In the genomic region with DNA sequence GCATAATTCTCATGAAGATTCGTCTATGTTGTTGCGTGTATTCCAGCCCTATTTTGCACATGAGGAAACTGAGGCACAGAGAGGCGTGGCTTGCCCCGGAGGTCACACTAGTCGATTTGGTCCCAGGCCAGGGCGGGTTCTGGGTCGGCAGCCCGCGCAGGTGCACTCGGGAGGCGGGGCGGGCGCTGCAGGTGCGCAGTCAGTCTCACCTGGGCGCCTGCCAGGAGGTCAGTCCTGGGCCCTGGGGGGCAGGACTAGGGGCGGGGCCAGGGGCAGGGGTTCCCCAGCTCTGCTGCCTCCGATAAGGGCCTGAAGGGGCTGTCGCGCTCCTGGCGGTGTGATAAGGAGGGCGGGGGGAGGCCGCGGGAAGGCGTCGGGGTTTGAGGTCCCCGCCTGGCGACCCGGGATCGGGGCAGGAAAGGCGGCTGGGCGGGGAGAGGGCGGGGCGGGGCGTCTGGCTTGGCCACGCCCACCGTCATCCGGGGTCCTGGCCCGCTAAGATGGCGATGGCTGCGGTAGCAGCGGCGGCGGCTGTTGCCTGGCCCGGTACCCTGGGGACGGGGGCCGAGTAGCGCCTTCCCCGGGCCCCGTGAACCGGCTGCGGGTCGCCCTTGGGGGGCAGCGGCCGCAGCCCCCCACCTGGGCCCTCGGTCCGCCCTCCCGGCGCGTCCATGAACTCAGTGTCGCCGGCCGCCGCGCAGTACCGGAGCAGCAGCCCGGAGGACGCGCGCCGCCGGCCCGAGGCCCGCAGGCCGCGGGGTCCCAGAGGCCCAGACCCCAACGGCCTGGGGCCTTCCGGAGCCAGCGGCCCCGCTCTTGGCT, we compare ENCODE assay signal across 8 cellular contexts. TPM values are rescaled to one million over a fixed set of nuclear protein-coding genes. Genes with fewer than 3 reads are reported as not detected.
DNase-seq lines count a peak whose midpoint lies in the region; ATAC-seq, FAIRE-seq and TF ChIP-seq lines count a peak whose summit lies in the region.

Gene ATG4D (plus strand): TSS at position 485 of the 822 bp plus-strand sequence. CDS start 187 bp downstream, at position 672.

- in situ Hi-C loops in HepG2 (cut with HindIII; ENCODE audit: extremely low pct_ligation_motif_present, low pct_unique_long_range_greater_than_20kb), result no loop called here

- WGBS in HepG2 (ENCODE audit: low lambda C conversion rate), result under 1% methylated on average over 17 of the region's 79 CpGs

- peaks cover 17% of the 10 kb centered on the region for H3K4me1 ChIP-seq in HepG2 (ENCODE audit: insufficient read depth, low read length)

- H3K4me3 ChIP-seq in HepG2 (replicated peaks in 1 of 3; ENCODE audit: insufficient read depth in 1 of 3, low read depth in 2 of 3, low read length in 3 of 3), result peak within 1 kb of the TSS; percentile 78 to 98 (median 89)

- peak within 1 kb of the TSS; percentile 83 for H3K4me3 Mint-ChIP-seq in dendritic cell treated with granulocyte-macrophage colony-stimulating factor and Interleukin-4, amounts not matched to agents 40 ng/mL and 50 ng/mL, for 4 days

- peaks cover 10% of the 10 kb centered on the region for H3K27me3 Mint-ChIP-seq in dendritic cell treated with granulocyte-macrophage colony-stimulating factor and Interleukin-4, amounts not matched to agents 40 ng/mL and 50 ng/mL, for 4 days

- no peaks in the 10 kb centered on the region for H4K20me1 ChIP-seq in HepG2 (ENCODE audit: insufficient read depth, low read length)

- H2AFZ ChIP-seq in HepG2 (ENCODE audit: low read length), result no peak within 1 kb of the TSS

- POLR2A ChIA-PET in HepG2 (lab: Yijun Ruan, JAX), result interaction anchor here (1.0 kb wide), 1 partner anchor 10 kb away, joined by 4 read pairs; no protein-coding TSS in a partner anchor

- peaks cover 23% of the 10 kb centered on the region for H3K36me3 Mint-ChIP-seq in dendritic cell treated with granulocyte-macrophage colony-stimulating factor and Interleukin-4, amounts not matched to agents 40 ng/mL and 50 ng/mL, for 4 days (ENCODE audit: low read depth)

- TF ChIP-seq EP300 in HepG2 (IDR thresholded peaks at IDR 0.05; ENCODE audit: low read depth in 2 of 2, low read length in 2 of 2), result no peak
- TF ChIP-seq EP300 in HepG2 (CRISPR knock-in tag; IDR thresholded peaks at IDR 0.05; ENCODE audit: borderline replicate concordance), result no peak

- CTCF ChIA-PET in HepG2 (lab: Yijun Ruan, JAX; ENCODE audit: low intra/inter-chr PET ratio, low total read pairs), result no interaction called here

- peak within 1 kb of the TSS; percentile 75 for H3K27ac Mint-ChIP-seq in dendritic cell treated with granulocyte-macrophage colony-stimulating factor and Interleukin-4, amounts not matched to agents 40 ng/mL and 50 ng/mL, for 4 days

- H3K79me2 ChIP-seq in HepG2 (ENCODE audit: insufficient read depth, low read length), result no peaks in the 10 kb centered on the region

- TF ChIP-seq POLR2A in HepG2 (IDR thresholded peaks at IDR 0.05; ENCODE audit: insufficient read depth in 1 of 2, low read depth in 2 of 2, low read length in 2 of 2), result peak; percentile 41 to 87

- peak within 1 kb of the TSS; percentile 91 for H3K9ac ChIP-seq in HepG2 (ENCODE audit: insufficient read depth, low read depth, low read length)

- DNase-seq in NCI-H82 (lab: John Stamatoyannopoulos, UW), result peak; percentile 81
- no peak for DNase-seq in NCI-H82 treated with DMSO at 0.1 percent for 48 hours (lab: John Stamatoyannopoulos, UW; ENCODE audit: unreplicated experiment)
- DNase-seq in NCI-H510A (lab: John Stamatoyannopoulos, UW), result peak; percentile 96
- DNase-seq in activated CD4-positive, alpha-beta T cell treated with anti-CD3 and anti-CD28 coated beads, Interleukin-2, amount 50 U/mL, for 1 hour, result peak; percentile 82
- peak; percentile 41 for DNase-seq in HepG2 (ENCODE audit: low spot score)
- DNase-seq in stimulated activated CD4-positive, alpha-beta T cell treated with anti-CD3 and anti-CD28 coated beads, Interleukin-2, amount 100 ng/mL, for 48 hours, result peak; percentile 78 to 79

- H3K4me2 ChIP-seq in HepG2 (ENCODE audit: low read depth, low read length), result peak within 1 kb of the TSS; percentile 74

- H3K9me3 ChIP-seq in HepG2 (ENCODE audit: low read length), result no peaks in the 10 kb centered on the region

- no TSS peak for BruUV-seq in HepG2 (replicated peaks; lab: Mats Ljungman, UMichigan)

- H3K27me3 ChIP-seq in HepG2 (ENCODE audit: control insufficient read depth in 1 of 2, insufficient read depth in 2 of 2, low read length in 2 of 2), result 0 out of 5 replicates have a peak, but pooled peaks cover 0 to 4% of the 10 kb centered on the region in 2 experiments

- peak; percentile 24; the same call in 1 of the 2 replicates for TF ChIP-seq RAD21 in HepG2 (CRISPR knock-in tag; IDR thresholded peaks at IDR 0.05)

- H3K27ac ChIP-seq in HepG2 (ENCODE audit: extremely low read length, insufficient read depth, low read length), result peak within 1 kb of the TSS; percentile 76

- ATAC-seq in HG03175 (IDR thresholded peaks at IDR 0.05; ENCODE audit: unreplicated experiment) (peak; percentile 69), HepG2 (peak; percentile 85)

- intact Hi-C loops in dendritic cell treated with granulocyte-macrophage colony-stimulating factor and Interleukin-4, amounts not matched to agents 40 ng/mL and 50 ng/mL, for 4 days (cut with micrococcal nuclease), result no loop called here
- intact Hi-C loops in HepG2 (cut with micrococcal nuclease; ENCODE audit: unreplicated experiment), result no loop called here

- TF ChIP-seq CTCF in HepG2 (CRISPR knock-in tag; IDR thresholded peaks at IDR 0.05), result no peak

- H3K4me1 Mint-ChIP-seq in dendritic cell treated with granulocyte-macrophage colony-stimulating factor and Interleukin-4, amounts not matched to agents 40 ng/mL and 50 ng/mL, for 4 days (ENCODE audit: low read depth), result peaks cover 33% of the 10 kb centered on the region

- H3K36me3 ChIP-seq in HepG2 (replicated peaks in 1 of 2; ENCODE audit: control insufficient read depth in 1 of 2, insufficient read depth in 2 of 2, low read length in 2 of 2), result peaks cover 2 to 12% of the 10 kb centered on the region in 2 experiments; a peak in 3 of 5 replicates

- no peak for FAIRE-seq in HepG2 (lab: Jason Lieb, UNC)

- no peaks in the 10 kb centered on the region for H3K9me3 Mint-ChIP-seq in dendritic cell treated with granulocyte-macrophage colony-stimulating factor and Interleukin-4, amounts not matched to agents 40 ng/mL and 50 ng/mL, for 4 days

TF ChIP-seq in HepG2, 621 proteins besides CTCF, POLR2A, EP300 and RAD21 (continues in another document):
- no peak for TF ChIP-seq SCMH1 (CRISPR knock-in tag; IDR thresholded peaks at IDR 0.05; ENCODE audit: borderline replicate concordance)
- TF ChIP-seq ZNF282 (IDR thresholded peaks at IDR 0.05; ENCODE audit: partially characterized antibody), result no peak
- no peak for TF ChIP-seq ZSCAN20 (CRISPR knock-in tag; IDR thresholded peaks at IDR 0.05; ENCODE audit: borderline replicate concordance)
- no peak for TF ChIP-seq KLF9 (CRISPR knock-in tag; IDR thresholded peaks at IDR 0.05; ENCODE audit: low read depth)
- TF ChIP-seq MIER3 (CRISPR knock-in tag; IDR thresholded peaks at IDR 0.05; ENCODE audit: borderline replicate concordance), result no peak
- TF ChIP-seq MED13 (CRISPR knock-in tag; IDR thresholded peaks at IDR 0.05), result no peak
- TF ChIP-seq PBX3 (CRISPR knock-in tag; IDR thresholded peaks at IDR 0.05; ENCODE audit: borderline replicate concordance), result no peak
- no peak; the same call in 1 of the 2 replicates for TF ChIP-seq HOXA3 (CRISPR knock-in tag; IDR thresholded peaks at IDR 0.05)
- no peak for TF ChIP-seq ZNF891 (CRISPR knock-in tag; IDR thresholded peaks at IDR 0.05)
- TF ChIP-seq ZMAT3 (CRISPR knock-in tag; conservative IDR thresholded peaks at IDR 0.05), result 0 out of 2 replicates have a peak, but pooled peaks have one; percentile 23
- no peak for TF ChIP-seq PAWR (CRISPR knock-in tag; IDR thresholded peaks at IDR 0.05; ENCODE audit: borderline replicate concordance)
- no peak for TF ChIP-seq HNRNPL (IDR thresholded peaks at IDR 0.05; ENCODE audit: low read depth, low read length)

RNA-seq across cellular contexts. Expression of gene ATG4D, which starts in this region (rescaled TPM):
- total RNA-seq in HepG2 (2016; rRNA removed; fragmentation: Illumina TruSeq; extraction: Trizol), result 9.3 and 19.0 TPM in 2 replicates
- 20.9 and 26.1 TPM in 2 replicates for total RNA-seq in HepG2 (2016; cell fraction: cytosol; rRNA removed; fragmentation: Illumina TruSeq; extraction: Trizol; ENCODE audit: low read depth)
- total RNA-seq in HepG2 (2016; cell fraction: insoluble cytoplasmic fraction; rRNA removed; fragmentation: Illumina TruSeq; extraction: Trizol), result 8.3 and 18.7 TPM in 2 replicates
- total RNA-seq in HepG2 (2016; cell fraction: membrane; rRNA removed; fragmentation: Illumina TruSeq; extraction: Trizol), result 35.4 and 38.3 TPM in 2 replicates
- 17.2 TPM in 2 replicates for total RNA-seq in HepG2 (2016; cell fraction: nucleus; rRNA removed; fragmentation: Illumina TruSeq; extraction: Trizol)
- polyA plus RNA-seq in HepG2 (2011; rRNA removed), result 17.8 and 22.9 TPM in 2 replicates
- 16.1 and 23.3 TPM in 2 replicates for polyA plus RNA-seq in HepG2 (2011; cell fraction: cytosol; rRNA removed)
- polyA plus RNA-seq in HepG2 (2011; cell fraction: nucleus; rRNA removed), result 60.1 and 73.0 TPM in 2 replicates
- polyA plus RNA-seq in HepG2 (2012), result 16.8 and 18.5 TPM in 2 replicates
- polyA plus RNA-seq in HepG2 (2016; cell fraction: cytosol; fragmentation: Illumina TruSeq; extraction: Trizol; ENCODE audit: low read depth), result 22.2 and 28.5 TPM in 2 replicates
- polyA plus RNA-seq in HepG2 (2016; cell fraction: insoluble cytoplasmic fraction; fragmentation: Illumina TruSeq; extraction: Trizol; ENCODE audit: low read depth), result 11.1 and 14.6 TPM in 2 replicates
- polyA plus RNA-seq in HepG2 (2016; cell fraction: membrane; fragmentation: Illumina TruSeq; extraction: Trizol; ENCODE audit: low read depth), result 29.9 and 35.4 TPM in 2 replicates
- polyA plus RNA-seq in HepG2 (2016; cell fraction: nucleus; fragmentation: Illumina TruSeq; extraction: Trizol; ENCODE audit: insufficient read depth, low read depth), result 35.0 and 45.7 TPM in 2 replicates
- polyA minus RNA-seq in HepG2 (2011; rRNA and poly(A)+ RNA removed; ENCODE audit: low replicate concordance), result 33.4 and 51.6 TPM in 2 replicates
- polyA minus RNA-seq in HepG2 (2011; cell fraction: cytosol; rRNA and poly(A)+ RNA removed), result 18.5 and 22.9 TPM in 2 replicates
- polyA minus RNA-seq in HepG2 (2011; cell fraction: nucleus; rRNA and poly(A)+ RNA removed), result 13.3 and 16.9 TPM in 2 replicates
